12 cellular contexts compared by ENCODE assay signal in the genomic region with DNA sequence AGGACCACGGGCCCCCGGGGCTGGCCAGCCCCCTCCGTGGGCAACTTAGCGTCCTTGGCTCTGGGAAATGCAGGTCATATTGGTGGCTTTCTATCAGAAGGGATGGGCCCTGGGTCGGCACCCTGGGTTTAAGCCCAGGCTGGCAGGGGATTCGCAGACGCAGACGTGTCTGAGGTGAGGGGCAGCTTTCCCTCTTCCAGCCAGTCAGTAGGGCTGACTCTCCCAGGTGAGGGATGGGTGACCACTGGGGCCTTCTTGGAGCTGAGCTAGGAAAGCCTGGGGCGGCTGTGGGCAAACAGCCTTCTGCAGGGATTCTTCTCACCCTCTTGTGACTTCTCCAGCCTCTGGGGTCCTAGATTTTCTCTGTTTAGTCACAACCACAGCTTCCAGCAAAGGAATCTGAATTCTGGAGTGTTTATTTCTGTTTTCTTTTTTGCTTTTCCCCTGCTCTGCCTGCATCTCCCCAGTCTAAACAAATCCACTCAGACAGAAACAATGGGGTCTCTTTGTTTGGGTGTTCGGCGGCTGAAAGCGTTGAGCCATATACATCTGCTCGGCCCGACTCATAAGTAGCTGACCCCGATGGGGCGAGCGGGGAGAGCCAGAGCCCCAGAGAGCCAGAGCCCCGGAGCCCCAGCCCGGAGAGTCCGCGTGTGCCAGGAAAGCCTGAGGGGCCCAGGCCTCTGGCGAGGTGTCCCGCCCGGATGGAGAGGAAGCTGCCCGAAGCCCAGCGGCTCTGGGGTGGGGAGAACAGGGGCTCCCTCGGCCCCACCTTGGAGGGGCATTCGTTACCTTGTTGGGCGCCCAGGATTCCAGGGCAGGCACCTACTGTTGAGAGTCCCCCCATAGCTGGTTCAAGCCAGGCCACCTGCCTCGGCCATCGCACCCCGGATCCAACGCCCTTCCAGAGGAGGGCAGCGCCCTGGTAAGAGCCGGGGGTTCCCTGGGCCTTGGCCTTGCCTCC. TPM values are rescaled to one million over a fixed set of nuclear protein-coding genes. Genes with fewer than 3 reads are reported as not detected.
DNase-seq lines count a peak whose midpoint lies in the region; ATAC-seq and TF ChIP-seq lines count a peak whose summit lies in the region.
"Had no signal": no experiment of that assay in that cellular context is flagged by ENCODE, and none has a peak within 500 bp of the region (broad histone marks: within the 10 kb centered on the region; RNA-seq: fewer than 3 reads in every experiment).

No MANE protein-coding gene starts in this region.

- H3K9me3 ChIP-seq in body of pancreas = no peaks in the 10 kb centered on the region
- no peaks in the 10 kb centered on the region for H3K9me3 ChIP-seq in ascending aorta
- H3K9me3 ChIP-seq: esophagus muscularis mucosa had no signal

- H3K27ac ChIP-seq in body of pancreas = peak overlapping the region in 3 of 4 donors; percentile 72 to 94 (median 83)
- no peak overlapping the region for H3K27ac ChIP-seq in ascending aorta
- H3K27ac ChIP-seq: esophagus muscularis mucosa had no signal

- H3K4me1 Mint-ChIP-seq in nephron = peaks cover 10% of the 10 kb centered on the region

- H3K4me3 Mint-ChIP-seq in nephron = peak overlapping the region; percentile 5 to 56 (median 40)

- H3K36me3 Mint-ChIP-seq in nephron (ENCODE audit: low read depth) = no peaks in the 10 kb centered on the region

- intact Hi-C loops in body of pancreas (cut with DNase I) (loop anchor here (10.0 kb wide), 1 partner anchor 126 kb away; the partner anchor contains the start of gene UBE3C), ascending aorta (cut with DNase I) (no loop called here)

- 19 to 34% methylated on average over 12 to 35 of the region's 35 CpGs for WGBS in body of pancreas, 2 donors

- peak overlapping the region; percentile 70 for H3K4me3 ChIP-seq in GM08714 (ENCODE audit: low read length)
- peak overlapping the region; percentile 27 to 81 for H3K4me3 ChIP-seq in body of pancreas
- no peak overlapping the region for H3K4me3 ChIP-seq in ascending aorta

- TF ChIP-seq CTCF in body of pancreas (IDR thresholded peaks at IDR 0.05) = no peak
- no peak for TF ChIP-seq CTCF in nephron (IDR thresholded peaks at IDR 0.05; ENCODE audit: unreplicated experiment in 3 of 3)
- no peak for TF ChIP-seq CTCF in ascending aorta (IDR thresholded peaks at IDR 0.05)
- TF ChIP-seq CTCF in GM13976 (IDR thresholded peaks at IDR 0.05; ENCODE audit: borderline replicate concordance, control extremely low read depth, extremely low read depth, insufficient read depth, missing control alignments) = no peak

- no peak for TF ChIP-seq POLR2A in body of pancreas (IDR thresholded peaks at IDR 0.05)

- peaks cover 89% of the 10 kb centered on the region for H3K27me3 Mint-ChIP-seq in nephron (ENCODE audit: low read depth)

- DNase-seq in body of pancreas = peak in 1 of 4 donors; percentile 15
- no peak for DNase-seq in ascending aorta (ENCODE audit: low spot score in 2 of 2)
- DNase-seq in GM13976 (ENCODE audit: low spot score) = no peak
- DNase-seq in NCI-H146 (lab: John Stamatoyannopoulos, UW) = no peak
- no peak for DNase-seq in activated CD4-positive, CD25-positive, alpha-beta regulatory T cell treated with anti-CD3 and anti-CD28 coated beads, Interleukin-2, amount 50 U/mL, for 72 hours
- DNase-seq: activated CD4-positive, alpha-beta T cell treated with anti-CD3 and anti-CD28 coated beads, Interleukin-2, amount 50 U/mL, for 1 hour; MV-4-11 had no signal

- no peaks in the 10 kb centered on the region for H3K9me3 Mint-ChIP-seq in nephron
- H3K9me3 Mint-ChIP-seq: stimulated activated naive CD8-positive, alpha-beta T cell treated with anti-CD3 and anti-CD28 coated beads, Interleukin-15, Interleukin-2, amounts not matched to agents 100 ng/mL and 50 ng/mL, for 24 hours had no signal

- no peak overlapping the region for H3K27ac Mint-ChIP-seq in nephron
- H3K27ac Mint-ChIP-seq: stimulated activated naive CD8-positive, alpha-beta T cell treated with anti-CD3 and anti-CD28 coated beads, Interleukin-15, Interleukin-2, amounts not matched to agents 100 ng/mL and 50 ng/mL, for 24 hours had no signal

- in situ Hi-C loops in GM13976 (cut with MboI; ENCODE audit: low sequenced_read_pairs, unreplicated experiment) = no loop called here

- H3K36me3 ChIP-seq in body of pancreas (replicated peaks in 1 of 2; ENCODE audit: insufficient read depth in 1 of 2, low read depth in 2 of 2) = no peaks in the 10 kb centered on the region
- no peaks in the 10 kb centered on the region for H3K36me3 ChIP-seq in ascending aorta
- H3K36me3 ChIP-seq: esophagus muscularis mucosa had no signal

- H3K27me3 ChIP-seq in body of pancreas = no peaks in the 10 kb centered on the region
- H3K27me3 ChIP-seq in ascending aorta = peaks cover 32% of the 10 kb centered on the region

- H3K4me1 ChIP-seq in body of pancreas = peaks cover 40% of the 10 kb centered on the region
- H3K4me1 ChIP-seq in ascending aorta = peaks cover 2 to 3% of the 10 kb centered on the region in 2 donors

- ATAC-seq in HG02759 (IDR thresholded peaks at IDR 0.05; ENCODE audit: unreplicated experiment) (peak; percentile 0), body of pancreas (no peak)

RNA-seq across cellular contexts. Expression of gene MNX1, which starts 2.0 kb away (rescaled TPM):
- total RNA-seq in body of pancreas = 10 to 100 TPM; 14.3 to 39.6 TPM
- not detected for total RNA-seq in ascending aorta
- total RNA-seq: esophagus muscularis mucosa had no signal

RNA-seq across cellular contexts. Expression of gene NOM1, which starts 59.0 kb away (rescaled TPM):
- total RNA-seq in body of pancreas (10 to 100 TPM; 23.1 to 28.0 TPM), ascending aorta (16.1 TPM)

Comparison
In these comparisons a context has a peak if more than half of its experiments do, and no peak if none do; other contexts are left out.
1. H3K4me3 ChIP-seq: peak in GM08714 (single experiment) and body of pancreas (2 of 2); none in ascending aorta (0 of 2).
2. H3K27ac ChIP-seq: peak in body of pancreas (3 of 4); none in ascending aorta (0 of 2).
3. RNA of gene MNX1, which starts 2.0 kb away (total RNA-seq): 14.3 to 39.6 TPM in body of pancreas; not detected in ascending aorta (single experiment); every median in the first group is over 10 times any median in the second.